8 cellular contexts compared by ENCODE assay signal in genomic region chr1:1400576-1401456, GRCh38. TPM values are rescaled to one million over a fixed set of nuclear protein-coding genes. Genes with fewer than 3 reads are reported as not detected.
DNase-seq lines count a peak whose midpoint lies in the region; ATAC-seq and TF ChIP-seq lines count a peak whose summit lies in the region.

No MANE protein-coding gene starts in this region.

- TF ChIP-seq CTCF in CD14-positive monocyte (IDR thresholded peaks at IDR 0.05) (no peak), LNCaP clone FGC (IDR thresholded peaks at IDR 0.05; ENCODE audit: control insufficient read depth, extremely low read depth, insufficient read depth) (no peak), choroid plexus epithelial cell (conservative IDR thresholded peaks at IDR 0.05; ENCODE audit: low read depth, low read length) (no peak), nephron (IDR thresholded peaks at IDR 0.05; ENCODE audit: unreplicated experiment in 3 of 3) (no peak)

- H3K4me3 Mint-ChIP-seq in CD14-positive monocyte (peak overlapping the region; percentile 89 to 93), nephron (peak overlapping the region; percentile 94 to 96 (median 95))

- no peaks in the 10 kb centered on the region for H3K9me3 Mint-ChIP-seq in CD14-positive monocyte
- H3K9me3 Mint-ChIP-seq in nephron = no peaks in the 10 kb centered on the region

- H3K36me3 Mint-ChIP-seq in CD14-positive monocyte (peaks cover 46 to 73% of the 10 kb centered on the region in 2 donors), nephron (ENCODE audit: low read depth) (peaks cover 39% of the 10 kb centered on the region)

- H3K27me3 Mint-ChIP-seq in CD14-positive monocyte (ENCODE audit: low read depth in 3 of 3) (no peaks in the 10 kb centered on the region), nephron (ENCODE audit: low read depth) (no peaks in the 10 kb centered on the region)

- no peak for ATAC-seq in HG02870 (IDR thresholded peaks at IDR 0.05; ENCODE audit: unreplicated experiment)

- H3K27ac Mint-ChIP-seq in CD14-positive monocyte (peak overlapping the region; percentile 87 to 95 (median 91)), nephron (peak overlapping the region; percentile 67 to 91 (median 81))

- H3K4me3 ChIP-seq in LNCaP clone FGC (ENCODE audit: low read depth, low read length) (peak overlapping the region; percentile 99), choroid plexus epithelial cell (ENCODE audit: low read depth, low read length) (peak overlapping the region; percentile 99)

- H3K4me1 Mint-ChIP-seq in CD14-positive monocyte = peaks cover 32% of the 10 kb centered on the region
- peaks cover 19% of the 10 kb centered on the region for H3K4me1 Mint-ChIP-seq in nephron

- intact Hi-C loops in CD14-positive monocyte (cut with micrococcal nuclease) = no loop called here

- no peak for DNase-seq in CD14-positive monocyte (ENCODE audit: low spot score)
- no peak for DNase-seq in LNCaP clone FGC (ENCODE audit: low read depth)
- DNase-seq in choroid plexus epithelial cell (ENCODE audit: low read depth) = peak; percentile 14
- DNase-seq in NCI-H2171 (lab: John Stamatoyannopoulos, UW) = no peak
- DNase-seq in NCI-H1694 treated with DMSO at 0.1 percent for 48 hours (lab: John Stamatoyannopoulos, UW) = no peak
- no peak for DNase-seq in SHP77 treated with DMSO at 0.1 percent for 48 hours (lab: John Stamatoyannopoulos, UW)

RNA-seq across cellular contexts. Expression of gene CCNL2, which starts 1.7 kb away (rescaled TPM):
- 10 to 100 TPM in 1 of 2 donors, 1 to 10 TPM in 1; 8.6 to 10.4 TPM for polyA plus RNA-seq in CD14-positive monocyte

RNA-seq across cellular contexts. Expression of gene MRPL20, which starts 6.3 kb away (rescaled TPM):
- polyA plus RNA-seq in CD14-positive monocyte = 100 to 1,000 TPM; 156 to 186 TPM

RNA-seq across cellular contexts. Expression of gene ANKRD65, which starts 20.3 kb away (rescaled TPM):
- not detected for polyA plus RNA-seq in CD14-positive monocyte

RNA-seq across cellular contexts. Expression of gene AURKAIP1, which starts 25.8 kb away (rescaled TPM):
- 100 to 1,000 TPM; 134 to 160 TPM for polyA plus RNA-seq in CD14-positive monocyte

RNA-seq across cellular contexts. Expression of gene VWA1, which starts 34.7 kb away (rescaled TPM):
- not detected for polyA plus RNA-seq in CD14-positive monocyte
